12 cellular contexts compared by ENCODE assay signal in genomic region chr1:215583185-215583692, GRCh38. TPM values are rescaled to one million over a fixed set of nuclear protein-coding genes. Genes with fewer than 3 reads are reported as not detected.
DNase-seq lines count a peak whose midpoint lies in the region; ATAC-seq and TF ChIP-seq lines count a peak whose summit lies in the region.
"Had no signal": no experiment of that assay in that cellular context is flagged by ENCODE, and none has a peak within 500 bp of the region (broad histone marks: within the 10 kb centered on the region; RNA-seq: fewer than 3 reads in every experiment).

No MANE protein-coding gene starts in this region.

- POLR2A ChIA-PET in SK-N-SH (lab: Yijun Ruan, JAX) = no interaction called here

- no peak for TF ChIP-seq CTCF in GM12865 (IDR thresholded peaks at IDR 0.05; ENCODE audit: insufficient read depth, low read depth, low read length, missing control alignments)
- no peak for TF ChIP-seq CTCF in breast epithelium (IDR thresholded peaks at IDR 0.05)
- TF ChIP-seq CTCF in left lung (IDR thresholded peaks at IDR 0.05) = no peak
- no peak for TF ChIP-seq CTCF in SK-N-SH (IDR thresholded peaks at IDR 0.05)

- H2AFZ ChIP-seq in SK-N-SH (ENCODE audit: low read depth) = no peak overlapping the region

- WGBS in SK-N-SH (ENCODE audit: low lambda C conversion rate) = 93% methylated on average over 5 of the region's 5 CpGs

- H3K4me3 ChIP-seq in GM12865 (ENCODE audit: low read depth, low read length) = no peak overlapping the region
- H3K4me3 ChIP-seq in breast epithelium = no peak overlapping the region
- no peak overlapping the region for H3K4me3 ChIP-seq in left lung
- H3K4me3 ChIP-seq in SK-N-SH (ENCODE audit: low read depth in 2 of 2, low read length in 1 of 2) = no peak overlapping the region

- TF ChIP-seq POLR2A in breast epithelium (IDR thresholded peaks at IDR 0.05) = no peak

- no peak overlapping the region for H3K9ac ChIP-seq in SK-N-SH

- DNase-seq in GM12865 (ENCODE audit: low read depth) (peak; percentile 66), breast epithelium (ENCODE audit: low spot score in 2 of 2) (peak in 1 of 2 donors; percentile 49), left lung (no peak), NCI-H2171 (lab: John Stamatoyannopoulos, UW) (no peak), SK-N-SH (no peak), AML-193 (lab: John Stamatoyannopoulos, UW) (no peak), posterior vena cava (ENCODE audit: low spot score) (no peak)
- DNase-seq: activated T-cell treated with anti-CD3 and anti-CD28 coated beads, Interleukin-2, amount 50 U/mL, for 48 hours; EL; erythroblast; NCI-H2227 treated with DMSO at 0.1 percent for 48 hours had no signal

- H3K9me3 ChIP-seq in breast epithelium (no peaks in the 10 kb centered on the region), left lung (peaks cover 0 to 9% of the 10 kb centered on the region in 2 donors), SK-N-SH (no peaks in the 10 kb centered on the region)

- H4K20me1 ChIP-seq in SK-N-SH (ENCODE audit: insufficient read depth) = no peaks in the 10 kb centered on the region

- ATAC-seq in HG02981 (IDR thresholded peaks at IDR 0.05; ENCODE audit: unreplicated experiment) (peak; percentile 43), left lung (peak; percentile 65)

- intact Hi-C loops in breast epithelium (cut with DNase I; ENCODE audit: low total_unique reads) = no loop called here
- intact Hi-C loops in left lung (cut with DNase I) = no loop called here
- intact Hi-C loops in posterior vena cava (cut with DNase I) = no loop called here

- TF ChIP-seq RAD21 in SK-N-SH (IDR thresholded peaks at IDR 0.05; ENCODE audit: low read length) = no peak

- H3K36me3 ChIP-seq in breast epithelium = peaks cover 6% of the 10 kb centered on the region
- H3K36me3 ChIP-seq in left lung = peaks cover 0 to 34% of the 10 kb centered on the region in 2 donors
- peaks cover 59 to 67% of the 10 kb centered on the region in 2 experiments for H3K36me3 ChIP-seq in SK-N-SH (replicated peaks in 1 of 2; ENCODE audit: control insufficient read depth in 1 of 2, insufficient read depth in 2 of 2, low read length in 1 of 2)

- CTCF ChIA-PET in SK-N-SH (lab: Yijun Ruan, JAX) = no interaction called here

- H3K4me1 ChIP-seq in breast epithelium = no peaks in the 10 kb centered on the region
- no peaks in the 10 kb centered on the region for H3K4me1 ChIP-seq in left lung
- no peaks in the 10 kb centered on the region for H3K4me1 ChIP-seq in SK-N-SH (ENCODE audit: control insufficient read depth in 1 of 2, insufficient read depth in 2 of 2, low read depth in 1 of 2, low read length in 1 of 2)

- no peaks in the 10 kb centered on the region for H3K9me2 ChIP-seq in SK-N-SH

- H3K27me3 ChIP-seq in breast epithelium = no peaks in the 10 kb centered on the region
- no peaks in the 10 kb centered on the region for H3K27me3 ChIP-seq in left lung
- H3K27me3 ChIP-seq in SK-N-SH (ENCODE audit: insufficient read depth) = no peaks in the 10 kb centered on the region

- peak overlapping the region; percentile 58 to 80 for H3K27ac ChIP-seq in breast epithelium
- H3K27ac ChIP-seq in left lung = no peak overlapping the region
- no peak overlapping the region for H3K27ac ChIP-seq in SK-N-SH (ENCODE audit: low read depth in 2 of 2, low read length in 1 of 2)

- no peak for TF ChIP-seq EP300 in SK-N-SH (IDR thresholded peaks at IDR 0.05; ENCODE audit: borderline replicate concordance in 1 of 2, low read depth in 1 of 2, low read length in 1 of 2)

- no peaks in the 10 kb centered on the region for H3F3A ChIP-seq in SK-N-SH (replicated peaks; ENCODE audit: insufficient read depth)

- H3K4me2 ChIP-seq in SK-N-SH = no peak overlapping the region

- no peaks in the 10 kb centered on the region for H3K79me2 ChIP-seq in SK-N-SH (ENCODE audit: insufficient read depth)

TF ChIP-seq in SK-N-SH, 30 proteins besides CTCF, POLR2A, EP300 and RAD21 (continues in another document):
- no peak for TF ChIP-seq NFIC (IDR thresholded peaks at IDR 0.05; ENCODE audit: borderline replicate concordance)
- TF ChIP-seq FOXM1 (IDR thresholded peaks at IDR 0.05; ENCODE audit: low read depth) = no peak
- no peak for TF ChIP-seq RFX5 (IDR thresholded peaks at IDR 0.05; ENCODE audit: low read length)
- TF ChIP-seq CHD2 (IDR thresholded peaks at IDR 0.05; ENCODE audit: low read length, partially characterized antibody) = no peak
- no peak for TF ChIP-seq GABPA (IDR thresholded peaks at IDR 0.05; ENCODE audit: low read depth)
- no peak for TF ChIP-seq FOSL2 (IDR thresholded peaks at IDR 0.05; ENCODE audit: borderline replicate concordance, low read depth)
- TF ChIP-seq, protein P1, sequence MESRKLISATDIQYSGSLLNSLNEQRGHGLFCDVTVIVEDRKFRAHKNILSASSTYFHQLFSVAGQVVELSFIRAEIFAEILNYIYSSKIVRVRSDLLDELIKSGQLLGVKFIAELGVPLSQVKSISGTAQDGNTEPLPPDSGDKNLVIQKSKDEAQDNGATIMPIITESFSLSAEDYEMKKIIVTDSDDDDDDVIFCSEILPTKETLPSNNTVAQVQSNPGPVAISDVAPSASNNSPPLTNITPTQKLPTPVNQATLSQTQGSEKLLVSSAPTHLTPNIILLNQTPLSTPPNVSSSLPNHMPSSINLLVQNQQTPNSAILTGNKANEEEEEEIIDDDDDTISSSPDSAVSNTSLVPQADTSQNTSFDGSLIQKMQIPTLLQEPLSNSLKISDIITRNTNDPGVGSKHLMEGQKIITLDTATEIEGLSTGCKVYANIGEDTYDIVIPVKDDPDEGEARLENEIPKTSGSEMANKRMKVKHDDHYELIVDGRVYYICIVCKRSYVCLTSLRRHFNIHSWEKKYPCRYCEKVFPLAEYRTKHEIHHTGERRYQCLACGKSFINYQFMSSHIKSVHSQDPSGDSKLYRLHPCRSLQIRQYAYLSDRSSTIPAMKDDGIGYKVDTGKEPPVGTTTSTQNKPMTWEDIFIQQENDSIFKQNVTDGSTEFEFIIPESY (IDR thresholded peaks at IDR 0.05; ENCODE audit: borderline replicate concordance, low read depth) = no peak
- TF ChIP-seq ELF1 (IDR thresholded peaks at IDR 0.05) = no peak
- no peak for TF ChIP-seq JUND (IDR thresholded peaks at IDR 0.05)
- TF ChIP-seq, protein P2, sequence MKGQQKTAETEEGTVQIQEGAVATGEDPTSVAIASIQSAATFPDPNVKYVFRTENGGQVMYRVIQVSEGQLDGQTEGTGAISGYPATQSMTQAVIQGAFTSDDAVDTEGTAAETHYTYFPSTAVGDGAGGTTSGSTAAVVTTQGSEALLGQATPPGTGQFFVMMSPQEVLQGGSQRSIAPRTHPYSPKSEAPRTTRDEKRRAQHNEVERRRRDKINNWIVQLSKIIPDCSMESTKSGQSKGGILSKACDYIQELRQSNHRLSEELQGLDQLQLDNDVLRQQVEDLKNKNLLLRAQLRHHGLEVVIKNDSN (IDR thresholded peaks at IDR 0.05; ENCODE audit: borderline replicate concordance, low read depth) = no peak
- no peak for TF ChIP-seq PBX3 (IDR thresholded peaks at IDR 0.05)
- TF ChIP-seq TCF12 (IDR thresholded peaks at IDR 0.05) = no peak
- TF ChIP-seq MAX (IDR thresholded peaks at IDR 0.05; ENCODE audit: low read depth) = no peak
- TF ChIP-seq MXI1 (IDR thresholded peaks at IDR 0.05; ENCODE audit: low read depth, low read length) = no peak
- no peak for TF ChIP-seq FOXJ3 (CRISPR knock-in tag; IDR thresholded peaks at IDR 0.05)
- no peak for TF ChIP-seq REST (IDR thresholded peaks at IDR 0.05; ENCODE audit: low read depth, low read length)
- no peak for TF ChIP-seq RXRA (IDR thresholded peaks at IDR 0.05; ENCODE audit: borderline replicate concordance, low read depth)

RNA-seq across cellular contexts. Expression of gene KCTD3, which starts 16.1 kb away (rescaled TPM):
- 10 to 100 TPM; 60.8 to 100.0 (median 87.8) TPM for total RNA-seq in breast epithelium
- total RNA-seq in left lung = 10 to 100 TPM; 19.8 to 28.1 TPM
- 34.8 and 36.6 TPM in 2 replicates for polyA plus RNA-seq in SK-N-SH (2012; rRNA removed)
- 30.7 and 31.5 TPM in 2 replicates for polyA plus RNA-seq in SK-N-SH (2012; cell fraction: cytosol; rRNA removed)
- 46.4 and 85.2 TPM in 2 replicates for polyA plus RNA-seq in SK-N-SH (2012; cell fraction: nucleus; rRNA removed)
- 10 to 100 TPM; 40.2 to 43.8 TPM for total RNA-seq in posterior vena cava

Comparison
In these comparisons a context has a peak if more than half of its experiments do, and no peak if none do; other contexts are left out.
1. H3K27ac ChIP-seq: peak in breast epithelium (2 of 2); none in left lung (0 of 2) and SK-N-SH (0 of 2).